Comparison of ENCODE assay signal across 9 cellular contexts in the genomic region with DNA sequence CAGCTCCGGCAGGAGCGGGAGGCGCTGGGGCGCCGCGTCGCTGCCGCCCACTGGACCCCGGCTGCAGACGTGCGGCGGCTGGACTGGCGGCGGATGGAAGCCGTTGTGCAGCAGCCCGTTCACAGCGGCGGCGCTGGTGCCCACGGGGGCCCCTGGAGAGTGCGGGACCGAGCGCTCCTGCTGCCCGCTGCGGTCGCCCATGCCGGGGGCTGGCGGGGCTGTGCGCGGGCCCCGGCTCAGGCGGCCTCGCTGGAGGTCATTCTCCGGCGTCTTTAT. TPM values are rescaled to one million over a fixed set of nuclear protein-coding genes. Genes with fewer than 3 reads are reported as not detected.
A peak's percentile ranks its signal among the peaks of the same experiment; 100 is the strongest.
DNase-seq lines count a peak whose midpoint lies in the region; ATAC-seq, FAIRE-seq and TF ChIP-seq lines count a peak whose summit lies in the region.
"Had no signal": no experiment of that assay in that cellular context is flagged by ENCODE, and none has a peak within 500 bp of the region (broad histone marks: within the 10 kb centered on the region; RNA-seq: fewer than 3 reads in every experiment).

No MANE protein-coding gene starts in this region.

- CTCF ChIA-PET in activated CD4-positive, alpha-beta memory T cell treated with anti-CD3 and anti-CD28 coated beads for 36 hours (lab: Charles Lee) = interaction anchor here (2.1 kb wide), 1 partner anchor 57 kb away, joined by 9 read pairs; a partner anchor contains a TSS

- FAIRE-seq in kidney (lab: Jason Lieb, UNC) = no peak

- intact Hi-C loops in activated T-helper 1 cell treated with anti-CD3 and anti-CD28 coated beads, Interleukin-12 subunit alpha, Interleukin-12 subunit beta, Interleukin-2, Interleukin-4 antibody, amounts not matched to agents 30 ng/mL and 10 ng/mL and 1 ng/mL, durations not matched to agents 14 hours and 24 hours and 36 hours (cut with micrococcal nuclease) = loop anchor here (1.0 to 10.0 kb wide), 5 partner anchors 57 to 1230 kb away; a partner anchor contains a TSS
- intact Hi-C loops in kidney (cut with DNase I) (no loop called here), stomach (cut with DNase I; ENCODE audit: low total_unique reads) (no loop called here)
- intact Hi-C loops in activated CD4-positive, alpha-beta memory T cell treated with anti-CD3 and anti-CD28 coated beads for 36 hours (cut with micrococcal nuclease) = loop anchor here (2.0 to 5.0 kb wide), 4 partner anchors 34 to 1228 kb away; a partner anchor contains a TSS

- no peak overlapping the region for H3K4me3 Mint-ChIP-seq in activated T-helper 1 cell treated with anti-CD3 and anti-CD28 coated beads, Interleukin-12 subunit alpha, Interleukin-12 subunit beta, Interleukin-2, Interleukin-4 antibody, amounts not matched to agents 30 ng/mL and 10 ng/mL and 1 ng/mL, durations not matched to agents 14 hours and 24 hours and 36 hours
- no peak overlapping the region for H3K4me3 Mint-ChIP-seq in activated CD4-positive, alpha-beta memory T cell treated with anti-CD3 and anti-CD28 coated beads for 36 hours

- H3K4me3 ChIP-seq in kidney (ENCODE audit: low read length in 2 of 2) = peak overlapping the region; percentile 87 to 89
- H3K4me3 ChIP-seq in stomach = peak overlapping the region; percentile 80 to 97 (median 88)

- H3K4me1 ChIP-seq in kidney (ENCODE audit: control insufficient read depth in 1 of 2, insufficient read depth in 1 of 2, low read depth in 1 of 2, low read length in 2 of 2) (peaks cover 9 to 17% of the 10 kb centered on the region in 2 donors), stomach (peaks cover 12 to 56% (median 25%) of the 10 kb centered on the region in 4 donors)

- peak overlapping the region; percentile 8 to 94 for H3K9ac ChIP-seq in kidney (ENCODE audit: low read length in 2 of 2)

- H3K27ac Mint-ChIP-seq in activated T-helper 1 cell treated with anti-CD3 and anti-CD28 coated beads, Interleukin-12 subunit alpha, Interleukin-12 subunit beta, Interleukin-2, Interleukin-4 antibody, amounts not matched to agents 30 ng/mL and 10 ng/mL and 1 ng/mL, durations not matched to agents 14 hours and 24 hours and 36 hours = no peak overlapping the region
- no peak overlapping the region for H3K27ac Mint-ChIP-seq in activated CD4-positive, alpha-beta memory T cell treated with anti-CD3 and anti-CD28 coated beads for 36 hours

- H3K27ac ChIP-seq in kidney (ENCODE audit: low read depth in 2 of 2, low read length in 2 of 2) (peak overlapping the region; percentile 93 to 98), stomach (peak overlapping the region; percentile 85 to 94 (median 91))

- 0% methylated on average over 18 to 35 of the region's 35 CpGs; no CpG with 5 or more reads in 1 of the 5 donors for WGBS in stomach, 5 donors

- no peaks in the 10 kb centered on the region for H3K27me3 ChIP-seq in stomach

- H3K4me1 Mint-ChIP-seq in activated T-helper 1 cell treated with anti-CD3 and anti-CD28 coated beads, Interleukin-12 subunit alpha, Interleukin-12 subunit beta, Interleukin-2, Interleukin-4 antibody, amounts not matched to agents 30 ng/mL and 10 ng/mL and 1 ng/mL, durations not matched to agents 14 hours and 24 hours and 36 hours (ENCODE audit: low read depth) = peaks cover 7% of the 10 kb centered on the region
- peaks cover 7% of the 10 kb centered on the region for H3K4me1 Mint-ChIP-seq in activated CD4-positive, alpha-beta memory T cell treated with anti-CD3 and anti-CD28 coated beads for 36 hours (ENCODE audit: low read depth)

- in situ Hi-C loops in ACHN (cut with HindIII; ENCODE audit: low pct_ligation_motif_present, low pct_unique_long_range_greater_than_20kb, low sequenced_read_pairs) = no loop called here

- peak; percentile 34 for ATAC-seq in GM18909 (IDR thresholded peaks at IDR 0.05; ENCODE audit: poor library complexity, unreplicated experiment)
- peak; percentile 31 for ATAC-seq in HG03139 (IDR thresholded peaks at IDR 0.05; ENCODE audit: unreplicated experiment)

- no peaks in the 10 kb centered on the region for H3K9me3 Mint-ChIP-seq in activated T-helper 1 cell treated with anti-CD3 and anti-CD28 coated beads, Interleukin-12 subunit alpha, Interleukin-12 subunit beta, Interleukin-2, Interleukin-4 antibody, amounts not matched to agents 30 ng/mL and 10 ng/mL and 1 ng/mL, durations not matched to agents 14 hours and 24 hours and 36 hours
- H3K9me3 Mint-ChIP-seq in activated CD4-positive, alpha-beta memory T cell treated with anti-CD3 and anti-CD28 coated beads for 36 hours = no peaks in the 10 kb centered on the region
- H3K9me3 Mint-ChIP-seq: nephron had no signal

- TF ChIP-seq CTCF in kidney (IDR thresholded peaks at IDR 0.05; ENCODE audit: borderline replicate concordance, extremely low read depth, insufficient read depth) (no peak), stomach (IDR thresholded peaks at IDR 0.05) (no peak)

- peaks cover 14% of the 10 kb centered on the region for H3K27me3 Mint-ChIP-seq in activated T-helper 1 cell treated with anti-CD3 and anti-CD28 coated beads, Interleukin-12 subunit alpha, Interleukin-12 subunit beta, Interleukin-2, Interleukin-4 antibody, amounts not matched to agents 30 ng/mL and 10 ng/mL and 1 ng/mL, durations not matched to agents 14 hours and 24 hours and 36 hours (ENCODE audit: insufficient read depth)
- H3K27me3 Mint-ChIP-seq in activated CD4-positive, alpha-beta memory T cell treated with anti-CD3 and anti-CD28 coated beads for 36 hours = no peaks in the 10 kb centered on the region

- H3K36me3 Mint-ChIP-seq in activated T-helper 1 cell treated with anti-CD3 and anti-CD28 coated beads, Interleukin-12 subunit alpha, Interleukin-12 subunit beta, Interleukin-2, Interleukin-4 antibody, amounts not matched to agents 30 ng/mL and 10 ng/mL and 1 ng/mL, durations not matched to agents 14 hours and 24 hours and 36 hours (ENCODE audit: low read depth) = no peaks in the 10 kb centered on the region
- H3K36me3 Mint-ChIP-seq in activated CD4-positive, alpha-beta memory T cell treated with anti-CD3 and anti-CD28 coated beads for 36 hours = no peaks in the 10 kb centered on the region

- no peaks in the 10 kb centered on the region for H3K9me3 ChIP-seq in kidney (ENCODE audit: control insufficient read depth in 1 of 2, low read length in 2 of 2)
- H3K9me3 ChIP-seq in stomach = no peaks in the 10 kb centered on the region

- TF ChIP-seq POLR2A in stomach (IDR thresholded peaks at IDR 0.05) = no peak

- POLR2A ChIA-PET in activated CD4-positive, alpha-beta memory T cell treated with anti-CD3 and anti-CD28 coated beads for 36 hours (lab: Charles Lee) = interaction anchor here (1.8 kb wide), 1 partner anchor 57 kb away, joined by 16 read pairs; a partner anchor contains a TSS

- no peak for TF ChIP-seq EP300 in stomach (IDR thresholded peaks at IDR 0.05)

- H3K36me3 ChIP-seq in kidney (ENCODE audit: control insufficient read depth in 1 of 2, insufficient read depth in 2 of 2, low read length in 2 of 2) = no peaks in the 10 kb centered on the region
- H3K36me3 ChIP-seq in stomach = no peaks in the 10 kb centered on the region

- DNase-seq in ACHN (peak; percentile 47), kidney (peak; percentile 80), stomach (no peak), NCI-H1105 (lab: John Stamatoyannopoulos, UW) (no peak)
- peak; percentile 32 for DNase-seq in activated T-helper 1 cell treated with anti-CD3 and anti-CD28 coated beads, Interleukin-12 subunit alpha, Interleukin-12 subunit beta, Interleukin-2, Interleukin-4 antibody, amounts not matched to agents 30 ng/mL and 10 ng/mL and 1 ng/mL, durations not matched to agents 14 hours and 24 hours and 36 hours (ENCODE audit: low spot score)
- DNase-seq in activated CD4-positive, alpha-beta memory T cell treated with anti-CD3 and anti-CD28 coated beads for 36 hours = no peak

RNA-seq across cellular contexts. Expression of a gene that starts 0.4 kb away (rescaled TPM):
- 3.2 and 4.8 TPM in 2 replicates for total RNA-seq in activated T-helper 1 cell treated with anti-CD3 and anti-CD28 coated beads, Interleukin-12 subunit alpha, Interleukin-12 subunit beta, Interleukin-2, Interleukin-4 antibody, amounts not matched to agents 30 ng/mL and 10 ng/mL and 1 ng/mL, durations not matched to agents 14 hours and 24 hours and 36 hours
- total RNA-seq in kidney (5.4 TPM), stomach (1 to 10 TPM in 4 of 5 donors, not detected in 1; 1.8 to 7.4 (median 6.7) TPM)
- polyA plus RNA-seq in kidney (ENCODE audit: insufficient read depth, low read depth, low replicate concordance) (31.3 TPM), stomach (1 to 10 TPM; 2.0 to 4.6 (median 3.1) TPM)
- total RNA-seq in activated CD4-positive, alpha-beta memory T cell treated with anti-CD3 and anti-CD28 coated beads for 36 hours = 1 to 10 TPM; 2.1 to 2.5 TPM

RNA-seq across cellular contexts. Expression of a gene that starts 56.8 kb away (rescaled TPM):
- 48.7 TPM in 2 replicates for total RNA-seq in activated T-helper 1 cell treated with anti-CD3 and anti-CD28 coated beads, Interleukin-12 subunit alpha, Interleukin-12 subunit beta, Interleukin-2, Interleukin-4 antibody, amounts not matched to agents 30 ng/mL and 10 ng/mL and 1 ng/mL, durations not matched to agents 14 hours and 24 hours and 36 hours
- total RNA-seq in kidney (7.3 TPM), stomach (10 to 100 TPM in 1 of 5 donors, 1 to 10 TPM in 4; 1.8 to 10.6 (median 5.2) TPM)
- polyA plus RNA-seq in kidney (ENCODE audit: insufficient read depth, low read depth, low replicate concordance) (0.67 TPM), stomach (1 to 10 TPM; 1.5 to 2.4 (median 1.6) TPM)
- total RNA-seq in activated CD4-positive, alpha-beta memory T cell treated with anti-CD3 and anti-CD28 coated beads for 36 hours = 10 to 100 TPM; 65.3 to 65.6 TPM

Comparison
In these comparisons a context has a peak if more than half of its experiments do, and no peak if none do; other contexts are left out.
1. DNase-seq: peak in ACHN (single experiment), activated T-helper 1 cell treated with anti-CD3 and anti-CD28 coated beads, Interleukin-12 subunit alpha, Interleukin-12 subunit beta, Interleukin-2, Interleukin-4 antibody, amounts not matched to agents 30 ng/mL and 10 ng/mL and 1 ng/mL, durations not matched to agents 14 hours and 24 hours and 36 hours (single experiment) and kidney (single experiment); none in stomach (single experiment), NCI-H1105 (single experiment) and activated CD4-positive, alpha-beta memory T cell treated with anti-CD3 and anti-CD28 coated beads for 36 hours (single experiment).
2. intact Hi-C loops: an anchor here in activated T-helper 1 cell treated with anti-CD3 and anti-CD28 coated beads, Interleukin-12 subunit alpha, Interleukin-12 subunit beta, Interleukin-2, Interleukin-4 antibody, amounts not matched to agents 30 ng/mL and 10 ng/mL and 1 ng/mL, durations not matched to agents 14 hours and 24 hours and 36 hours (1.0 to 10.0 kb wide) and activated CD4-positive, alpha-beta memory T cell treated with anti-CD3 and anti-CD28 coated beads for 36 hours (2.0 to 5.0 kb wide); none called in kidney and stomach.